9 cellular contexts compared by ENCODE assay signal in the genomic region with DNA sequence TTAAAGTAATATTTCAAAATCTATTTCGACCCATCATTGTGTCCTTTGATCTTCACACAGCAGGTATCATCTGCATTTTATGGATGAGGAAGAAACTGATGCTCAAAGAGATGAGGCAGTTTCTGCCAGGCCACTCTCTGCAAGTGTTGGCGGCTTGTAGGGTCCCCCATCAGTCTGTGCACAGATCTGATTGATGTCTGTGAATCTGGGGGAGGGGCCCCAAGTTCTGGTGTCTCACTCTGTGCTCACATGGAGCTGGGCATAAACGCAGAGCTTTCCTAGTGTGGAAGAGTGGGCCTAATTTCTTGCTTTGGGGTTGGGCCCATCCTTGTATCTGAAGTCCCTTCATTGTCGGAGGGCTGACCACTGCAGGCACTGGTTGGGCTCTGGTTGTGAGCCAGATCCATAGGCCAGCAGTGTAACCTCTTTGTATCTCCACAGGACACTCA. TPM values are rescaled to one million over a fixed set of nuclear protein-coding genes. Genes with fewer than 3 reads are reported as not detected.
DNase-seq lines count a peak whose midpoint lies in the region; ATAC-seq and TF ChIP-seq lines count a peak whose summit lies in the region.
"Had no signal": no experiment of that assay in that cellular context is flagged by ENCODE, and none has a peak within 500 bp of the region (broad histone marks: within the 10 kb centered on the region; RNA-seq: fewer than 3 reads in every experiment).

No MANE protein-coding gene starts in this region.

- peaks cover 69% of the 10 kb centered on the region for H3K79me2 ChIP-seq in hepatocyte

- H2AFZ ChIP-seq in hepatocyte, result no peak overlapping the region

- no peaks in the 10 kb centered on the region for H3K27me3 ChIP-seq in hepatocyte

- no peak overlapping the region for H3K27ac ChIP-seq in hepatocyte

- no peak for TF ChIP-seq CTCF in activated CD8-positive, alpha-beta T cell treated with anti-CD3 and anti-CD28 coated beads for 36 hours (IDR thresholded peaks at IDR 0.05)
- no peak for TF ChIP-seq CTCF in hepatocyte (IDR thresholded peaks at IDR 0.05; ENCODE audit: poor library complexity)

- H3K4me3 ChIP-seq in hepatocyte, result peak overlapping the region; percentile 83

- no peaks in the 10 kb centered on the region for H3K27me3 Mint-ChIP-seq in T-helper 2 cell treated with Interferon-gamma antibody and Interleukin-4, amounts not matched to agents 5 μg/mL and 100 μg/mL, for 36 hours (ENCODE audit: low read depth)
- H3K27me3 Mint-ChIP-seq in activated CD8-positive, alpha-beta T cell treated with anti-CD3 and anti-CD28 coated beads for 36 hours, result no peaks in the 10 kb centered on the region
- H3K27me3 Mint-ChIP-seq in stimulated activated naive CD8-positive, alpha-beta T cell treated with anti-CD3 and anti-CD28 coated beads, Interleukin-15, amount 100 ng/mL, for 72 hours, result no peaks in the 10 kb centered on the region

- no peaks in the 10 kb centered on the region for H3K9me2 ChIP-seq in hepatocyte (replicated peaks; ENCODE audit: insufficient read depth)

- peaks cover 16% of the 10 kb centered on the region for H3K4me1 Mint-ChIP-seq in T-helper 2 cell treated with Interferon-gamma antibody and Interleukin-4, amounts not matched to agents 5 μg/mL and 100 μg/mL, for 36 hours (ENCODE audit: low read depth)
- H3K4me1 Mint-ChIP-seq in activated CD8-positive, alpha-beta T cell treated with anti-CD3 and anti-CD28 coated beads for 36 hours (ENCODE audit: low read depth), result peaks cover 55% of the 10 kb centered on the region
- H3K4me1 Mint-ChIP-seq in stimulated activated naive CD8-positive, alpha-beta T cell treated with anti-CD3 and anti-CD28 coated beads, Interleukin-15, amount 100 ng/mL, for 72 hours, result peaks cover 85% of the 10 kb centered on the region

- peak overlapping the region; percentile 73 for H3K27ac Mint-ChIP-seq in T-helper 2 cell treated with Interferon-gamma antibody and Interleukin-4, amounts not matched to agents 5 μg/mL and 100 μg/mL, for 36 hours
- H3K27ac Mint-ChIP-seq in activated CD8-positive, alpha-beta T cell treated with anti-CD3 and anti-CD28 coated beads for 36 hours, result peak overlapping the region; percentile 95
- peak overlapping the region; percentile 30 to 59 for H3K27ac Mint-ChIP-seq in stimulated activated naive CD8-positive, alpha-beta T cell treated with anti-CD3 and anti-CD28 coated beads, Interleukin-15, amount 100 ng/mL, for 72 hours

- peaks cover 16% of the 10 kb centered on the region for H3K4me1 ChIP-seq in hepatocyte (ENCODE audit: insufficient read depth)

- H3K4me3 Mint-ChIP-seq in T-helper 2 cell treated with Interferon-gamma antibody and Interleukin-4, amounts not matched to agents 5 μg/mL and 100 μg/mL, for 36 hours, result peak overlapping the region; percentile 91
- peak overlapping the region; percentile 97 for H3K4me3 Mint-ChIP-seq in activated CD8-positive, alpha-beta T cell treated with anti-CD3 and anti-CD28 coated beads for 36 hours
- peak overlapping the region; percentile 92 to 97 for H3K4me3 Mint-ChIP-seq in stimulated activated naive CD8-positive, alpha-beta T cell treated with anti-CD3 and anti-CD28 coated beads, Interleukin-15, amount 100 ng/mL, for 72 hours

- CTCF ChIA-PET in activated CD8-positive, alpha-beta T cell treated with anti-CD3 and anti-CD28 coated beads for 36 hours (lab: Charles Lee), result interaction anchor here (1.4 to 2.1 kb wide), 2 partner anchors 10 kb away, joined by 3 to 11 read pairs; no protein-coding TSS in a partner anchor

- peak overlapping the region; percentile 85 for H3K4me2 ChIP-seq in hepatocyte

- no peaks in the 10 kb centered on the region for H3K36me3 ChIP-seq in hepatocyte (replicated peaks; ENCODE audit: insufficient read depth, low read depth)

- DNase-seq in T-helper 2 cell treated with Interferon-gamma antibody and Interleukin-4, amounts not matched to agents 5 μg/mL and 100 μg/mL, for 36 hours (ENCODE audit: low spot score), result no peak
- DNase-seq in T-helper 2 cell (no peak), hepatocyte (ENCODE audit: low spot score) (no peak), NCI-H69 (lab: John Stamatoyannopoulos, UW) (no peak), activated gamma-delta T cell (lab: John Stamatoyannopoulos, UW) (no peak), HPDE6-E6E7 (ENCODE audit: extremely low spot score) (no peak)
- peak; percentile 35 for DNase-seq in activated CD8-positive, alpha-beta T cell treated with anti-CD3 and anti-CD28 coated beads for 36 hours
- no peak for DNase-seq in stimulated activated naive CD8-positive, alpha-beta T cell treated with anti-CD3 and anti-CD28 coated beads, Interleukin-15, amount 100 ng/mL, for 72 hours
- DNase-seq: DMS79 had no signal

- no peaks in the 10 kb centered on the region for H3K9me3 Mint-ChIP-seq in T-helper 2 cell treated with Interferon-gamma antibody and Interleukin-4, amounts not matched to agents 5 μg/mL and 100 μg/mL, for 36 hours
- no peaks in the 10 kb centered on the region for H3K9me3 Mint-ChIP-seq in activated CD8-positive, alpha-beta T cell treated with anti-CD3 and anti-CD28 coated beads for 36 hours
- H3K9me3 Mint-ChIP-seq in stimulated activated naive CD8-positive, alpha-beta T cell treated with anti-CD3 and anti-CD28 coated beads, Interleukin-15, amount 100 ng/mL, for 72 hours, result no peaks in the 10 kb centered on the region

- WGBS in hepatocyte (ENCODE audit: low lambda C conversion rate, missing lambda C conversion rate), result 40% methylated on average over 4 of the region's 4 CpGs

- no peak for ATAC-seq in activated CD8-positive, alpha-beta T cell treated with anti-CD3 and anti-CD28 coated beads for 36 hours
- ATAC-seq in stimulated activated naive CD8-positive, alpha-beta T cell treated with anti-CD3 and anti-CD28 coated beads, Interleukin-15, amount 100 ng/mL, for 72 hours, result no peak

- peaks cover 51% of the 10 kb centered on the region for H3K36me3 Mint-ChIP-seq in T-helper 2 cell treated with Interferon-gamma antibody and Interleukin-4, amounts not matched to agents 5 μg/mL and 100 μg/mL, for 36 hours (ENCODE audit: low read depth)
- peaks cover 70% of the 10 kb centered on the region for H3K36me3 Mint-ChIP-seq in activated CD8-positive, alpha-beta T cell treated with anti-CD3 and anti-CD28 coated beads for 36 hours (ENCODE audit: low read depth)

- H4K20me1 ChIP-seq in hepatocyte (ENCODE audit: insufficient read depth, poor library complexity, severe bottlenecking), result no peaks in the 10 kb centered on the region

- POLR2A ChIA-PET in activated CD8-positive, alpha-beta T cell treated with anti-CD3 and anti-CD28 coated beads for 36 hours (lab: Charles Lee), result interaction anchor here (0.6 to 6.8 kb wide), 21 partner anchors 9 to 204 kb away, joined by 3 to 111 read pairs (median 5); a partner anchor contains a TSS

- H3K9me3 ChIP-seq in hepatocyte (ENCODE audit: low read depth), result no peaks in the 10 kb centered on the region

- intact Hi-C loops in activated CD8-positive, alpha-beta T cell treated with anti-CD3 and anti-CD28 coated beads for 36 hours (cut with micrococcal nuclease), result loop anchor here (5.0 kb wide), 1 partner anchor 36 kb away; a partner anchor contains a TSS

RNA-seq across cellular contexts. Expression of a gene that starts 1.6 kb away (rescaled TPM):
- total RNA-seq in activated CD8-positive, alpha-beta T cell treated with anti-CD3 and anti-CD28 coated beads for 36 hours, result 100 to 1,000 TPM; 101 to 105 TPM
- 34.4 and 50.2 TPM in 2 replicates for total RNA-seq in hepatocyte
- polyA plus RNA-seq in hepatocyte, result 65.1 and 78.7 TPM in 2 replicates

RNA-seq across cellular contexts. Expression of a gene that starts 2.7 kb away (rescaled TPM):
- total RNA-seq in activated CD8-positive, alpha-beta T cell treated with anti-CD3 and anti-CD28 coated beads for 36 hours, result 100 to 1,000 TPM; 411 to 412 TPM
- total RNA-seq in hepatocyte, result 223 and 227 TPM in 2 replicates
- polyA plus RNA-seq in hepatocyte, result 189 and 192 TPM in 2 replicates

RNA-seq across cellular contexts. Expression of a gene that starts 13.0 kb away (rescaled TPM):
- 10 to 100 TPM; 44.5 to 44.8 TPM for total RNA-seq in activated CD8-positive, alpha-beta T cell treated with anti-CD3 and anti-CD28 coated beads for 36 hours
- total RNA-seq in hepatocyte, result 4.5 and 9.6 TPM in 2 replicates
- polyA plus RNA-seq in hepatocyte, result 65.1 and 72.7 TPM in 2 replicates

RNA-seq across cellular contexts. Expression of a gene that starts 32.3 kb away (rescaled TPM):
- not detected for total RNA-seq in activated CD8-positive, alpha-beta T cell treated with anti-CD3 and anti-CD28 coated beads for 36 hours
- total RNA-seq in hepatocyte, result not detected in 2 replicates
- polyA plus RNA-seq in hepatocyte, result not detected in 2 replicates

RNA-seq across cellular contexts. Expression of a gene that starts 38.6 kb away (rescaled TPM):
- total RNA-seq in activated CD8-positive, alpha-beta T cell treated with anti-CD3 and anti-CD28 coated beads for 36 hours, result 10 to 100 TPM; 35.0 to 38.8 TPM
- 18.3 and 22.0 TPM in 2 replicates for total RNA-seq in hepatocyte
- 10.8 and 12.2 TPM in 2 replicates for polyA plus RNA-seq in hepatocyte

Comparison
In these comparisons a context has a peak if more than half of its experiments do, and no peak if none do; other contexts are left out.
1. H3K27ac Mint-ChIP-seq: peak in every context shown above with its lines; median percentile 95 in activated CD8-positive, alpha-beta T cell treated with anti-CD3 and anti-CD28 coated beads for 36 hours; 73 in T-helper 2 cell treated with Interferon-gamma antibody and Interleukin-4, amounts not matched to agents 5 μg/mL and 100 μg/mL, for 36 hours; 44 in stimulated activated naive CD8-positive, alpha-beta T cell treated with anti-CD3 and anti-CD28 coated beads, Interleukin-15, amount 100 ng/mL, for 72 hours.